In genomic region chr12:132444283-132444682, GRCh38 we compare ENCODE assay signal across 9 cellular contexts. TPM values are rescaled to one million over a fixed set of nuclear protein-coding genes. Genes with fewer than 3 reads are reported as not detected.
DNase-seq lines count a peak whose midpoint lies in the region; ATAC-seq and TF ChIP-seq lines count a peak whose summit lies in the region.
"Had no signal": no experiment of that assay in that cellular context is flagged by ENCODE, and none has a peak within 500 bp of the region (broad histone marks: within the 10 kb centered on the region; RNA-seq: fewer than 3 reads in every experiment).

No MANE protein-coding gene starts in this region.

- no peaks in the 10 kb centered on the region for H3K27me3 ChIP-seq in CD4-positive, alpha-beta T cell (ENCODE audit: control insufficient read depth, insufficient read depth, low read length)

- peak overlapping the region; percentile 90 for H3K4me3 Mint-ChIP-seq in CD4-positive, alpha-beta T cell
- H3K4me3 Mint-ChIP-seq in activated CD4-positive, alpha-beta memory T cell treated with anti-CD3 and anti-CD28 coated beads for 36 hours = peak overlapping the region; percentile 91
- no peak overlapping the region for H3K4me3 Mint-ChIP-seq in mesothelial cell of epicardium

- H3K27ac Mint-ChIP-seq in CD4-positive, alpha-beta T cell = peak overlapping the region; percentile 95
- peak overlapping the region; percentile 99 for H3K27ac Mint-ChIP-seq in activated CD4-positive, alpha-beta memory T cell treated with anti-CD3 and anti-CD28 coated beads for 36 hours
- peak overlapping the region; percentile 99 for H3K27ac Mint-ChIP-seq in mesothelial cell of epicardium

- POLR2A ChIA-PET in CD4-positive, alpha-beta T cell (lab: Charles Lee) = interaction anchor here (3.0 kb wide), 1 partner anchor 14 kb away, joined by 14 read pairs; no protein-coding TSS in a partner anchor
- POLR2A ChIA-PET in activated CD4-positive, alpha-beta memory T cell treated with anti-CD3 and anti-CD28 coated beads for 36 hours (lab: Charles Lee) = no interaction called here

- peaks cover 71% of the 10 kb centered on the region for H3K4me1 Mint-ChIP-seq in CD4-positive, alpha-beta T cell (ENCODE audit: low read depth)
- peaks cover 34% of the 10 kb centered on the region for H3K4me1 Mint-ChIP-seq in activated CD4-positive, alpha-beta memory T cell treated with anti-CD3 and anti-CD28 coated beads for 36 hours (ENCODE audit: low read depth)
- H3K4me1 Mint-ChIP-seq in mesothelial cell of epicardium = peaks cover 18% of the 10 kb centered on the region

- no peak for ATAC-seq in CD4-positive, alpha-beta T cell (ENCODE audit: poor library complexity)
- no peak for ATAC-seq in HG03442 (IDR thresholded peaks at IDR 0.05; ENCODE audit: unreplicated experiment)
- ATAC-seq in GM18867 (IDR thresholded peaks at IDR 0.05; ENCODE audit: unreplicated experiment) = no peak

- intact Hi-C loops in CD4-positive, alpha-beta T cell (cut with DNase I, micrococcal nuclease) = no loop called here
- intact Hi-C loops in activated CD4-positive, alpha-beta memory T cell treated with anti-CD3 and anti-CD28 coated beads for 36 hours (cut with micrococcal nuclease) = no loop called here

- DNase-seq in CD4-positive, alpha-beta T cell = no peak
- DNase-seq in activated CD4-positive, alpha-beta memory T cell treated with anti-CD3 and anti-CD28 coated beads for 36 hours = no peak
- no peak for DNase-seq in mesothelial cell of epicardium (ENCODE audit: low spot score in 2 of 2, unreplicated experiment in 2 of 2)
- DNase-seq in NCI-H345 (lab: John Stamatoyannopoulos, UW) = no peak
- no peak for DNase-seq in hypothalamus (lab: John Stamatoyannopoulos, UW)
- DNase-seq: NCI-H510A had no signal

- peak overlapping the region; percentile 96 for H3K27ac ChIP-seq in CD4-positive, alpha-beta T cell (ENCODE audit: low read depth, low read length)

- H3K27me3 Mint-ChIP-seq in CD4-positive, alpha-beta T cell = no peaks in the 10 kb centered on the region
- H3K27me3 Mint-ChIP-seq in activated CD4-positive, alpha-beta memory T cell treated with anti-CD3 and anti-CD28 coated beads for 36 hours = no peaks in the 10 kb centered on the region
- H3K27me3 Mint-ChIP-seq in mesothelial cell of epicardium (ENCODE audit: low read depth) = peaks cover 26% of the 10 kb centered on the region

- H3K9me3 Mint-ChIP-seq in CD4-positive, alpha-beta T cell = no peaks in the 10 kb centered on the region
- no peaks in the 10 kb centered on the region for H3K9me3 Mint-ChIP-seq in activated CD4-positive, alpha-beta memory T cell treated with anti-CD3 and anti-CD28 coated beads for 36 hours
- H3K9me3 Mint-ChIP-seq in mesothelial cell of epicardium = no peaks in the 10 kb centered on the region

- no peak for TF ChIP-seq CTCF in CD4-positive, alpha-beta T cell (IDR thresholded peaks at IDR 0.05)
- no peak for TF ChIP-seq CTCF in mesothelial cell of epicardium (IDR thresholded peaks at IDR 0.05; ENCODE audit: unreplicated experiment)

- CTCF ChIA-PET in CD4-positive, alpha-beta T cell (lab: Charles Lee) = no interaction called here
- CTCF ChIA-PET in activated CD4-positive, alpha-beta memory T cell treated with anti-CD3 and anti-CD28 coated beads for 36 hours (lab: Charles Lee) = no interaction called here

- H3K36me3 Mint-ChIP-seq in CD4-positive, alpha-beta T cell (ENCODE audit: low read depth) = peaks cover 6% of the 10 kb centered on the region
- H3K36me3 Mint-ChIP-seq in activated CD4-positive, alpha-beta memory T cell treated with anti-CD3 and anti-CD28 coated beads for 36 hours = no peaks in the 10 kb centered on the region
- no peaks in the 10 kb centered on the region for H3K36me3 Mint-ChIP-seq in mesothelial cell of epicardium

- H3K9me3 ChIP-seq in CD4-positive, alpha-beta T cell (ENCODE audit: control insufficient read depth, low read length) = no peaks in the 10 kb centered on the region

- H3K4me3 ChIP-seq in GM08714 (ENCODE audit: low read length) = peak overlapping the region; percentile 32; the same call in 1 of the 2 replicates

RNA-seq across cellular contexts. Expression of gene FBRSL1, which starts 45.7 kb away (rescaled TPM):
- total RNA-seq in CD4-positive, alpha-beta T cell = 10 to 100 TPM; 75.8 to 80.7 TPM
- 10 to 100 TPM; 38.8 to 41.7 TPM for total RNA-seq in activated CD4-positive, alpha-beta memory T cell treated with anti-CD3 and anti-CD28 coated beads for 36 hours
- total RNA-seq in mesothelial cell of epicardium = 109 to 119 TPM (median 115 TPM) in 3 replicates
